8 cellular contexts compared by ENCODE assay signal in the genomic region with DNA sequence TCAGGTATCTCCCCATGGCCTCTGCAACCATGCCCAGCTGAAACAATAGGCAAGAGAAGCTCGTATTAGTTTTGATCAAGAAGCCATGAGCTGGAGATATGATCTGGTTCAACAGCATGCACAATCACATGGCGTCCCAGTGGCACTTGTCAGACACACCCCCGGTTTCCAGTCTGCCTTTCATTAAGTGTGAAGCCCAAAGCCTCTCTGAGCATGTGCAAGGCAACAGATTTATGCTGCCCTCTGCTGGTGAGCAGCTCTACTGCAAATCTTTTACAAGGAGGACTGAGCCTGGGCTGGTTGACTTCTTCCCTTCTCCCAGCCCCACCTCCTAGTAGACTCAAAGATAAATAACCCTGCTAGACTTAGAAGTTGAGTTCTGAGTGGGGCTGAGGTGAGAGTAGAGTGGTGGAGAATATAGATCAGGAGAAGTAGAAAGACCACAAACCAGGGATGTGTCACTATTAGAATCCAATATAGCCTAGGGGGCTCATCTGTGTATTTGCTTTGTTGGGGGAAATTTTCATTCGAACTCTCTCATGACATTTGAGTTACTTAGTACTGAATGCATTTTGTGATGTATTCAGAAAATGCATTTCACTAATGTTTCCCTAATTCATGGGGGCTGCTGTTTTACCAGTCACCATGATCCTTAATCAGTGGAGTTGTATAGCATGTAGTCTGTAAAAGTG. TPM values are rescaled to one million over a fixed set of nuclear protein-coding genes. Genes with fewer than 3 reads are reported as not detected.
DNase-seq lines count a peak whose midpoint lies in the region; ATAC-seq and TF ChIP-seq lines count a peak whose summit lies in the region.

No MANE protein-coding gene starts in this region.

- peak in 3 of 4 donors; percentile 49 to 81 (median 76) for ATAC-seq in heart left ventricle

- no peak for TF ChIP-seq POLR2A in heart left ventricle (IDR thresholded peaks at IDR 0.05)

- no peaks in the 10 kb centered on the region for H3K4me1 ChIP-seq in heart left ventricle

- H3K4me1 Mint-ChIP-seq in HFFc6 (ENCODE audit: low read depth): no peaks in the 10 kb centered on the region

- no peaks in the 10 kb centered on the region for H3K36me3 ChIP-seq in heart left ventricle

- peaks cover 1% of the 10 kb centered on the region; the same call in 1 of the 2 replicates for H3K27me3 Mint-ChIP-seq in HFFc6 (ENCODE audit: insufficient read depth)

- no peak overlapping the region for H3K27ac Mint-ChIP-seq in HFFc6

- DNase-seq in HFFc6: peak; percentile 78
- peak; percentile 85 for DNase-seq in MV-4-11 (lab: John Stamatoyannopoulos, UW)
- DNase-seq in SK-N-DZ (ENCODE audit: low spot score): peak; percentile 75
- peak; percentile 74 for DNase-seq in activated naive CD4-positive, alpha-beta T cell treated with anti-CD3 and anti-CD28 coated beads, Interleukin-2, amount 50 U/mL, for 16 hours
- DNase-seq in heart left ventricle: peak; percentile 35 to 62 (median 44)
- DNase-seq in retina: peak; percentile 79
- DNase-seq in cerebellar nuclear complex (lab: John Stamatoyannopoulos, UW): no peak

- peak; percentile 92 for TF ChIP-seq CTCF in GM12872 (IDR thresholded peaks at IDR 0.05; ENCODE audit: insufficient read depth, low read depth, low read length)
- peak; percentile 95 for TF ChIP-seq CTCF in HFFc6 (IDR thresholded peaks at IDR 0.05)
- peak; percentile 50 to 79 (median 70) for TF ChIP-seq CTCF in heart left ventricle (IDR thresholded peaks at IDR 0.05)

- H3K4me3 Mint-ChIP-seq in HFFc6: no peak overlapping the region

- H3K36me3 Mint-ChIP-seq in HFFc6 (ENCODE audit: low read depth): no peaks in the 10 kb centered on the region

- H3K27ac ChIP-seq in heart left ventricle: no peak overlapping the region

- no peaks in the 10 kb centered on the region for H3K9me3 Mint-ChIP-seq in HFFc6

- peaks cover 0 to 6% (median 0%) of the 10 kb centered on the region in 9 donors for H3K27me3 ChIP-seq in heart left ventricle

- no peaks in the 10 kb centered on the region for H3K9me3 ChIP-seq in heart left ventricle

- intact Hi-C loops in heart left ventricle (cut with DNase I): loop anchor here in 7 of 10 donors (5.0 to 10.0 kb wide), 5 partner anchors 159 to 489 kb away; no protein-coding TSS in a partner anchor

- WGBS in heart left ventricle, 4 donors: 20 to 24% (median 22%) methylated on average over 4 of the region's 4 CpGs

- no peak overlapping the region for H3K4me3 ChIP-seq in heart left ventricle

RNA-seq across cellular contexts. Expression of gene MBIP, which starts 53.7 kb away (rescaled TPM):
- total RNA-seq in HFFc6 (2021; fragmentation: NEBNext Ultra II Directional; extraction: Animal tissue kit (Norgen Biotek cat#: 25700)): 10 to 100 TPM; 18.5 to 24.5 (median 21.8) TPM
- 17.5 and 18.0 TPM in 2 replicates for polyA plus RNA-seq in SK-N-DZ (2014; cell fraction: cytosol; rRNA removed)
- 22.2 and 33.3 TPM in 2 replicates for polyA plus RNA-seq in SK-N-DZ (2014; cell fraction: nucleus; rRNA removed)
- 10 to 100 TPM in 4 of 9 donors, 1 to 10 TPM in 5; 4.8 to 17.1 (median 9.1) TPM for total RNA-seq in heart left ventricle
- polyA plus RNA-seq in heart left ventricle: 10 to 100 TPM in 1 of 2 donors, 1 to 10 TPM in 1; 5.2 to 10.2 TPM

Comparison
In these comparisons a context has a peak if more than half of its experiments do, and no peak if none do; other contexts are left out.
1. DNase-seq: peak in HFFc6 (single experiment), MV-4-11 (single experiment), SK-N-DZ (single experiment), activated naive CD4-positive, alpha-beta T cell treated with anti-CD3 and anti-CD28 coated beads, Interleukin-2, amount 50 U/mL, for 16 hours (single experiment), heart left ventricle (5 of 5) and retina (single experiment); none in cerebellar nuclear complex (0 of 2).
2. Peak in every context shown above with its lines, with median percentiles within 50 percentile points of each other: CTCF ChIP-seq.